ENCODE assay signal across 8 cellular contexts in genomic region chr22:20857838-20858614, GRCh38. TPM values are rescaled to one million over a fixed set of nuclear protein-coding genes. Genes with fewer than 3 reads are reported as not detected.
DNase-seq lines count a peak whose midpoint lies in the region; ATAC-seq and TF ChIP-seq lines count a peak whose summit lies in the region.

No MANE protein-coding gene starts in this region.

- ATAC-seq in GM21529 (IDR thresholded peaks at IDR 0.05; ENCODE audit: unreplicated experiment) (peak; percentile 44), IMR-90 (ENCODE audit: low read depth) (peak; percentile 82), natural killer cell (peak; percentile 54 to 62 (median 58))
- peak; percentile 69 for ATAC-seq in activated T-helper 17 cell treated with anti-CD3 and anti-CD28 coated beads, Interleukin-2, amount 50 U/mL, for 72 hours (replicated peaks)
- peak; percentile 73 for ATAC-seq in stimulated activated memory B cell treated with anti-CD40 and anti-IgM and Interleukin-4, amounts not matched to agents 10 μg/mL and 1 μg/mL and 100 μg/mL, for 72 hours

- peak overlapping the region; percentile 30; the same call in 1 of the 2 replicates for H2AK5ac ChIP-seq in IMR-90 (ENCODE audit: low read depth, low read length)

- peaks cover 24 to 77% of the 10 kb centered on the region in 2 experiments for H3K79me1 ChIP-seq in IMR-90 (ENCODE audit: low read depth in 1 of 2, low read length in 2 of 2)

- no peak for TF ChIP-seq RAD21 in IMR-90 (IDR thresholded peaks at IDR 0.05; ENCODE audit: low read length)

- 0 out of 2 replicates have a peak overlapping the region, but pooled peaks have one; percentile 1 for H2BK20ac ChIP-seq in IMR-90 (ENCODE audit: low read depth, low read length)

- POLR2A ChIA-PET in IMR-90 (lab: Charles Lee; ENCODE audit: unreplicated experiment) = no interaction called here

- H3K9me3 Mint-ChIP-seq in activated T-helper 17 cell treated with anti-CD3 and anti-CD28 coated beads, Interleukin-2, amount 50 U/mL, for 72 hours = no peaks in the 10 kb centered on the region
- no peaks in the 10 kb centered on the region for H3K9me3 Mint-ChIP-seq in natural killer cell
- H3K9me3 Mint-ChIP-seq in stimulated activated memory B cell treated with anti-CD40 and anti-IgM and Interleukin-4, amounts not matched to agents 10 μg/mL and 1 μg/mL and 100 μg/mL, for 72 hours = no peaks in the 10 kb centered on the region

- H3K27me3 Mint-ChIP-seq in activated T-helper 17 cell treated with anti-CD3 and anti-CD28 coated beads, Interleukin-2, amount 50 U/mL, for 72 hours = no peaks in the 10 kb centered on the region
- no peaks in the 10 kb centered on the region for H3K27me3 Mint-ChIP-seq in natural killer cell (ENCODE audit: low read depth in 2 of 2)
- H3K27me3 Mint-ChIP-seq in stimulated activated memory B cell treated with anti-CD40 and anti-IgM and Interleukin-4, amounts not matched to agents 10 μg/mL and 1 μg/mL and 100 μg/mL, for 72 hours = no peaks in the 10 kb centered on the region

- peak overlapping the region in 1 of 2 experiments; percentile 44; a peak in 2 of 4 replicates for H4K8ac ChIP-seq in IMR-90 (ENCODE audit: low read depth in 2 of 2, low read length in 2 of 2)

- peak overlapping the region; percentile 65 for H2BK5ac ChIP-seq in IMR-90 (ENCODE audit: low read depth, low read length, poor library complexity, severe bottlenecking)

- CTCF ChIA-PET in IMR-90 (lab: Yijun Ruan, JAX) = interaction anchor here (1.1 kb wide), 1 partner anchor 54 kb away, joined by 5 read pairs; no protein-coding TSS in a partner anchor

- H3K23ac ChIP-seq in IMR-90 (ENCODE audit: low read depth, low read length) = peak overlapping the region; percentile 96

- H3K14ac ChIP-seq in IMR-90 (replicated peaks; ENCODE audit: low read depth, low read length) = peak overlapping the region; percentile 76

- peak overlapping the region; percentile 33 for H4K5ac ChIP-seq in IMR-90 (ENCODE audit: low read depth, low read length)

- H3K4ac ChIP-seq in IMR-90 (ENCODE audit: low read depth, low read length) = peak overlapping the region; percentile 55

- TF ChIP-seq POLR2A in IMR-90 (IDR thresholded peaks at IDR 0.05; ENCODE audit: low read depth, low read length) (no peak), Peyer's patch (IDR thresholded peaks at IDR 0.05) (no peak)

- peak overlapping the region; percentile 72 for H3K27ac ChIP-seq in IMR-90 (ENCODE audit: insufficient read depth, low read length)
- H3K27ac ChIP-seq in Peyer's patch = peak overlapping the region; percentile 81 to 96 (median 95)

- peak overlapping the region; percentile 71 for H3K9ac ChIP-seq in IMR-90 (ENCODE audit: low read depth, low read length)

- H4K20me1 ChIP-seq in IMR-90 (ENCODE audit: insufficient read depth, low read length) = peaks cover 48% of the 10 kb centered on the region

- peak overlapping the region; percentile 99 for H2AFZ ChIP-seq in IMR-90 (replicated peaks; ENCODE audit: low read length, poor library complexity)

- peak overlapping the region; percentile 88 for H3K4me2 ChIP-seq in IMR-90 (ENCODE audit: low read depth, low read length)

- no peak for TF ChIP-seq CTCF in IMR-90 (conservative IDR thresholded peaks at IDR 0.05; ENCODE audit: low read depth, low read length)
- no peak for TF ChIP-seq CTCF in Peyer's patch (IDR thresholded peaks at IDR 0.05)
- no peak for TF ChIP-seq CTCF in natural killer cell (IDR thresholded peaks at IDR 0.05)

- H3K27me3 ChIP-seq in IMR-90 (ENCODE audit: control insufficient read depth, insufficient read depth, low read length) (no peaks in the 10 kb centered on the region), Peyer's patch (no peaks in the 10 kb centered on the region)

- WGBS in IMR-90 (ENCODE audit: extremely low coverage in 2 of 2, insufficient read length in 1 of 2), 2 experiments = 0% methylated on average over 8 of the region's 38 CpGs; no CpG with 5 or more reads in 1 of the 2 experiments

- peak overlapping the region; percentile 29; the same call in 1 of the 2 replicates for H4K91ac ChIP-seq in IMR-90 (ENCODE audit: insufficient read depth, low read depth, low read length)

- DNase-seq in DMS114 treated with DMSO at 0.1 percent for 48 hours (lab: John Stamatoyannopoulos, UW; ENCODE audit: unreplicated experiment) = peak; percentile 74
- peak; percentile 85 for DNase-seq in IMR-90
- DNase-seq in Peyer's patch = peak; percentile 74 to 90 (median 86)
- DNase-seq in fibroblast of peridontal ligament (ENCODE audit: extremely low read depth) = peak; percentile 79
- DNase-seq in natural killer cell = peak; percentile 19

- peaks cover 22% of the 10 kb centered on the region for H3K9me1 ChIP-seq in IMR-90 (ENCODE audit: insufficient read depth, low read length)

- H3K36me3 ChIP-seq in IMR-90 (ENCODE audit: control insufficient read depth, insufficient read depth, low read length) = peaks cover 5% of the 10 kb centered on the region; the same call in 1 of the 2 replicates
- H3K36me3 ChIP-seq in Peyer's patch = peaks cover 0 to 4% (median 0%) of the 10 kb centered on the region in 3 donors

- H2AK9ac ChIP-seq in IMR-90 (replicated peaks; ENCODE audit: low read depth, low read length, poor library complexity) = peak overlapping the region; percentile 65

- H3K4me1 Mint-ChIP-seq in activated T-helper 17 cell treated with anti-CD3 and anti-CD28 coated beads, Interleukin-2, amount 50 U/mL, for 72 hours = peaks cover 33% of the 10 kb centered on the region
- peaks cover 54 to 72% of the 10 kb centered on the region in 2 donors for H3K4me1 Mint-ChIP-seq in natural killer cell
- peaks cover 58% of the 10 kb centered on the region for H3K4me1 Mint-ChIP-seq in stimulated activated memory B cell treated with anti-CD40 and anti-IgM and Interleukin-4, amounts not matched to agents 10 μg/mL and 1 μg/mL and 100 μg/mL, for 72 hours

- H3K36me3 Mint-ChIP-seq in activated T-helper 17 cell treated with anti-CD3 and anti-CD28 coated beads, Interleukin-2, amount 50 U/mL, for 72 hours (ENCODE audit: low read depth) = peaks cover 20% of the 10 kb centered on the region
- H3K36me3 Mint-ChIP-seq in natural killer cell = no peaks in the 10 kb centered on the region
- H3K36me3 Mint-ChIP-seq in stimulated activated memory B cell treated with anti-CD40 and anti-IgM and Interleukin-4, amounts not matched to agents 10 μg/mL and 1 μg/mL and 100 μg/mL, for 72 hours = peaks cover 8% of the 10 kb centered on the region

- H3K4me3 Mint-ChIP-seq in activated T-helper 17 cell treated with anti-CD3 and anti-CD28 coated beads, Interleukin-2, amount 50 U/mL, for 72 hours = peak overlapping the region; percentile 97
- peak overlapping the region; percentile 94 for H3K4me3 Mint-ChIP-seq in natural killer cell
- H3K4me3 Mint-ChIP-seq in stimulated activated memory B cell treated with anti-CD40 and anti-IgM and Interleukin-4, amounts not matched to agents 10 μg/mL and 1 μg/mL and 100 μg/mL, for 72 hours = peak overlapping the region; percentile 81

- BruUV-seq in IMR-90 (replicated peaks; lab: Mats Ljungman, UMichigan) = TSS peak; percentile 18

- intact Hi-C loops in IMR-90 (cut with micrococcal nuclease) (no loop called here), natural killer cell (cut with micrococcal nuclease) (loop anchor here (1.0 kb wide), 1 partner anchor 59 kb away; the partner anchor contains the start of gene CRKL)

- peak overlapping the region; percentile 81 for H3K4me3 ChIP-seq in IMR-90 (ENCODE audit: insufficient read depth, low read depth, low read length)
- H3K4me3 ChIP-seq in Peyer's patch = peak overlapping the region; percentile 68 to 99 (median 88)

- peak overlapping the region; percentile 1; the same call in 1 of the 2 replicates for H2BK120ac ChIP-seq in IMR-90 (ENCODE audit: low read depth, low read length)

- H3K18ac ChIP-seq in IMR-90 (ENCODE audit: low read depth, low read length) = peak overlapping the region; percentile 4

- H3K9me3 ChIP-seq in IMR-90 (ENCODE audit: control insufficient read depth, insufficient read depth, low read length) = no peaks in the 10 kb centered on the region
- H3K9me3 ChIP-seq in Peyer's patch = no peaks in the 10 kb centered on the region

- H3K56ac ChIP-seq in IMR-90 (ENCODE audit: extremely low read depth, insufficient read depth, low read length) = no peak overlapping the region; the same call in 1 of the 2 replicates

- in situ Hi-C loops in IMR-90 (cut with MboI; ENCODE audit: low sequenced_read_pairs) = no loop called here

- H2BK15ac ChIP-seq in IMR-90 (ENCODE audit: low read depth, low read length) = no peak overlapping the region

- dilution Hi-C loops in IMR-90 (cut with HindIII; ENCODE audit: low sequenced_read_pairs, unreplicated experiment) = no loop called here

- peak overlapping the region; percentile 96 for H3K27ac Mint-ChIP-seq in activated T-helper 17 cell treated with anti-CD3 and anti-CD28 coated beads, Interleukin-2, amount 50 U/mL, for 72 hours
- H3K27ac Mint-ChIP-seq in natural killer cell = peak overlapping the region; percentile 89 to 92
- peak overlapping the region; percentile 87 for H3K27ac Mint-ChIP-seq in stimulated activated memory B cell treated with anti-CD40 and anti-IgM and Interleukin-4, amounts not matched to agents 10 μg/mL and 1 μg/mL and 100 μg/mL, for 72 hours

- H3K4me1 ChIP-seq in IMR-90 (ENCODE audit: control insufficient read depth, insufficient read depth, low read length) (peaks cover 9% of the 10 kb centered on the region), Peyer's patch (peaks cover 0 to 30% (median 4%) of the 10 kb centered on the region in 4 donors)

RNA-seq across cellular contexts. Expression of gene PI4KA, which starts 0.6 kb away (rescaled TPM):
- total RNA-seq in IMR-90 (2012; rRNA removed) (16.8 and 18.6 TPM in 2 replicates), Peyer's patch (100 to 1,000 TPM in 3 of 4 donors, 10 to 100 TPM in 1; 99.7 to 184 (median 161) TPM), natural killer cell (100 to 1,000 TPM; 208 to 233 (median 215) TPM)
- 35.5 and 39.3 TPM in 2 replicates for polyA plus RNA-seq in IMR-90 (2012; rRNA removed)
- polyA plus RNA-seq in IMR-90 (2012; cell fraction: cytosol; rRNA removed) = 20.8 and 29.0 TPM in 2 replicates
- polyA plus RNA-seq in IMR-90 (2012; cell fraction: nucleus; rRNA removed; ENCODE audit: low replicate concordance) = 65.8 and 113 TPM in 2 replicates
- 10 to 100 TPM; 72.1 to 96.0 TPM for total RNA-seq in activated T-helper 17 cell treated with anti-CD3 and anti-CD28 coated beads, Interleukin-2, amount 50 U/mL, for 72 hours

RNA-seq across cellular contexts. Expression of gene SNAP29, which starts 0.8 kb away (rescaled TPM):
- 10.6 and 12.5 TPM in 2 replicates for total RNA-seq in IMR-90 (2012; rRNA removed)
- polyA plus RNA-seq in IMR-90 (2012; rRNA removed) = 29.5 and 30.0 TPM in 2 replicates
- polyA plus RNA-seq in IMR-90 (2012; cell fraction: cytosol; rRNA removed) = 11.1 and 11.3 TPM in 2 replicates
- polyA plus RNA-seq in IMR-90 (2012; cell fraction: nucleus; rRNA removed; ENCODE audit: low replicate concordance) = 3.2 and 13.2 TPM in 2 replicates
- total RNA-seq in Peyer's patch = 10 to 100 TPM; 13.2 to 21.5 (median 18.3) TPM
- 10 to 100 TPM; 22.4 to 29.5 TPM for total RNA-seq in activated T-helper 17 cell treated with anti-CD3 and anti-CD28 coated beads, Interleukin-2, amount 50 U/mL, for 72 hours
- total RNA-seq in natural killer cell = 10 to 100 TPM; 35.1 to 40.3 (median 36.8) TPM

RNA-seq across cellular contexts. Expression of gene CRKL, which starts 59.2 kb away (rescaled TPM):
- 35.5 and 35.8 TPM in 2 replicates for total RNA-seq in IMR-90 (2012; rRNA removed)
- polyA plus RNA-seq in IMR-90 (2012; rRNA removed) = 18.7 and 20.6 TPM in 2 replicates
- 10.2 and 12.1 TPM in 2 replicates for polyA plus RNA-seq in IMR-90 (2012; cell fraction: cytosol; rRNA removed)
- 8.6 and 11.6 TPM in 2 replicates for polyA plus RNA-seq in IMR-90 (2012; cell fraction: nucleus; rRNA removed; ENCODE audit: low replicate concordance)
- 10 to 100 TPM; 39.6 to 58.8 (median 58.2) TPM for total RNA-seq in Peyer's patch
- total RNA-seq in activated T-helper 17 cell treated with anti-CD3 and anti-CD28 coated beads, Interleukin-2, amount 50 U/mL, for 72 hours = 100 to 1,000 TPM in 1 of 2 donors, 10 to 100 TPM in 1; 88.5 to 145 TPM
- total RNA-seq in natural killer cell = 10 to 100 TPM; 50.7 to 71.2 (median 67.4) TPM

Comparison
In these comparisons a context has a peak if more than half of its experiments do, and no peak if none do; other contexts are left out.
1. Peak in every context shown above with its lines: DNase-seq, ATAC-seq, H3K4me3 ChIP-seq and H3K27ac ChIP-seq.
2. DNase-seq: peak in every context shown above with its lines; median percentile 86 in Peyer's patch; 85 in IMR-90; 79 in fibroblast of peridontal ligament; 74 in DMS114 treated with DMSO at 0.1 percent for 48 hours; 19 in natural killer cell.